In the genomic region with DNA sequence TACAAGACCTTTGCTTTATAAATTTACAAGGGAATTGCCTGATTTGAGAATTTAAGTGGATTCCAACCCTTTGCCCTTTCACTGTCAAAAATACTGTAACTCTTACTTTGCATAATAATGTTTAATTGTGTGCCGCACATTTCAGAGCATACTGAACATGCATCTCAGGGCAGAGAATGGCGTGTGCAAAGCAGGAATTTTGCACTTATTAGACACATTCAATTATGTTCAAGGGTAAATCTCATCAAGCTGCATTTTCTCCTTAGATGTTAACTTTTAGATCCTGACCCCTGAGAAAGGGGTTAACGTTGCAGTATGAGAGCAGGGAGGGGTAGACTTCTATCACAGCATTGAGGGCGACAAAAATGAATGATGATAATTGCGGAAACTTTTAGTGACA, we compare ENCODE assay signal across 29 cellular contexts.
DNase-seq lines count a peak whose midpoint lies in the region; ATAC-seq and FAIRE-seq lines count a peak whose summit lies in the region.
"Had no signal": no experiment of that assay in that cellular context is flagged by ENCODE, and none has a peak within 500 bp of the region (broad histone marks: within the 10 kb centered on the region; RNA-seq: fewer than 3 reads in every experiment).

No MANE protein-coding gene starts in this region.

- no peaks in the 10 kb centered on the region for H3K27me3 ChIP-seq in HAP-1 (ENCODE audit: low read depth)
- H3K27me3 ChIP-seq: BE2C; BLaER1; BLaER1 treated with 17β-estradiol and CSF1 and Interleukin-3, amounts not matched to agents 10 nM and 100 nM had no signal

- in situ Hi-C loops in HAP-1 (cut with MboI; ENCODE audit: low sequenced_read_pairs): loop anchor here (5.0 kb wide), 1 partner anchor 193 kb away; no protein-coding TSS in a partner anchor

- peak; percentile 52 for FAIRE-seq in HTR-8/SVneo (lab: Jason Lieb, UNC)
- FAIRE-seq: A204.1, D721Med had no signal

- no peak for ATAC-seq in GM21825 (IDR thresholded peaks at IDR 0.05; ENCODE audit: unreplicated experiment)
- ATAC-seq: A549; CD8-positive, alpha-beta T cell had no signal

- no peaks in the 10 kb centered on the region for H3K9me3 ChIP-seq in HAP-1
- H3K9me3 ChIP-seq: A549; BE2C; BLaER1; BLaER1 treated with 17β-estradiol and CSF1 and Interleukin-3, amounts not matched to agents 10 nM and 100 nM; Caco-2 had no signal

- H3K36me3 ChIP-seq in HAP-1 (replicated peaks): no peaks in the 10 kb centered on the region
- H3K36me3 ChIP-seq: BE2C; BLaER1; BLaER1 treated with 17β-estradiol and CSF1 and Interleukin-3, amounts not matched to agents 10 nM and 100 nM had no signal

- H3K4me1 ChIP-seq in HAP-1: peaks cover 17% of the 10 kb centered on the region
- H3K4me1 ChIP-seq: BLaER1, Caco-2 had no signal

- H3K4me3 ChIP-seq in HAP-1: no peak overlapping the region
- H3K4me3 ChIP-seq: A549; BLaER1; BLaER1 treated with 17β-estradiol and CSF1 and Interleukin-3, amounts not matched to agents 10 nM and 100 nM had no signal

- DNase-seq in HAP-1 (ENCODE audit: low spot score in 2 of 2) (peak; percentile 52 to 89), HTR-8/SVneo (ENCODE audit: insufficient read length, low spot score) (no peak)
- DNase-seq in stimulated activated naive CD4-positive, alpha-beta T cell treated with Interleukin-2 at 50 U/mL for 16 hours (lab: John Stamatoyannopoulos, UW): no peak
- DNase-seq: 8988T; ACHN; AML-193; BE2C; C1 segment of cervical spinal cord; Caco-2; Calu3; CD4-positive, alpha-beta memory T cell; CD4-positive, alpha-beta T cell; CD4-positive, CD25-positive, alpha-beta regulatory T cell; CD8-positive, alpha-beta memory T cell; CD8-positive, alpha-beta T cell; COR-L47; DMS 273 treated with DMSO at 0.1 percent for 48 hours; DMS153; DMS53; DMS79; DMS79 treated with DMSO at 0.1 percent for 48 hours; DND-41; EL had no signal

Comparison
In these comparisons a context has a peak if more than half of its experiments do, and no peak if none do; other contexts are left out.
1. DNase-seq: peak in HAP-1 (2 of 2); none in HTR-8/SVneo (single experiment) and stimulated activated naive CD4-positive, alpha-beta T cell treated with Interleukin-2 at 50 U/mL for 16 hours (single experiment).